Comparison of ENCODE assay signal across 9 cellular contexts in genomic region chr1:185439727-185440415, GRCh38.
DNase-seq lines count a peak whose midpoint lies in the region; ATAC-seq and TF ChIP-seq lines count a peak whose summit lies in the region.
"Had no signal": no experiment of that assay in that cellular context is flagged by ENCODE, and none has a peak within 500 bp of the region (broad histone marks: within the 10 kb centered on the region; RNA-seq: fewer than 3 reads in every experiment).

No MANE protein-coding gene starts in this region.

- DNase-seq in stimulated activated CD4-positive, alpha-beta T cell treated with anti-CD3 and anti-CD28 coated beads, Interleukin-12 subunit alpha, Interleukin-12 subunit beta, amount 100 ng/mL, for 48 hours (ENCODE audit: low read depth in 2 of 3, low spot score in 1 of 3): peak in 2 of 3 donors; percentile 17 to 24
- no peak for DNase-seq in stimulated activated CD4-positive, alpha-beta T cell treated with anti-CD3 and anti-CD28 coated beads, Interleukin-12 subunit alpha, Interleukin-12 subunit beta, amount 100 ng/mL, for 4 hours
- DNase-seq in RWPE1 (ENCODE audit: low spot score): peak; percentile 73
- peak; percentile 70 for DNase-seq in fibroblast of pulmonary artery (ENCODE audit: low read depth)
- DNase-seq in stomach: no peak
- DNase-seq in NCI-H510A (lab: John Stamatoyannopoulos, UW): no peak

- no peaks in the 10 kb centered on the region for H3K36me3 ChIP-seq in stomach

- H3K27ac Mint-ChIP-seq in stimulated activated memory B cell treated with anti-CD40 and anti-IgM and Interleukin-4, amounts not matched to agents 10 μg/mL and 1 μg/mL and 100 μg/mL, for 72 hours: no peak overlapping the region

- TF ChIP-seq CTCF in RWPE1 (conservative IDR thresholded peaks at IDR 0.05; ENCODE audit: low read depth): no peak
- no peak for TF ChIP-seq CTCF in fibroblast of pulmonary artery (IDR thresholded peaks at IDR 0.05; ENCODE audit: low read length, missing control alignments)
- no peak for TF ChIP-seq CTCF in stomach (IDR thresholded peaks at IDR 0.05)

- H3K9me3 Mint-ChIP-seq in stimulated activated memory B cell treated with anti-CD40 and anti-IgM and Interleukin-4, amounts not matched to agents 10 μg/mL and 1 μg/mL and 100 μg/mL, for 72 hours: no peaks in the 10 kb centered on the region
- H3K9me3 Mint-ChIP-seq: brain had no signal

- H3K27ac ChIP-seq in RWPE1 (no peak overlapping the region), stomach (peak overlapping the region in 1 of 5 donors; percentile 35)

- CTCF ChIA-PET in RWPE1 (lab: Yijun Ruan, JAX): interaction anchor here (0.6 to 0.8 kb wide), 2 partner anchors 207 to 373 kb away, joined by 3 to 4 read pairs; no protein-coding TSS in a partner anchor

- no peak overlapping the region for H3K4me3 ChIP-seq in fibroblast of pulmonary artery (replicated peaks; ENCODE audit: low read depth, low read length)
- H3K4me3 ChIP-seq in stomach: no peak overlapping the region

- WGBS in stomach, 5 donors: 61 to 75% (median 65%) methylated on average over 1 of the region's 1 CpG

- H3K27me3 ChIP-seq in stomach: no peaks in the 10 kb centered on the region

- POLR2A ChIA-PET in RWPE1 (lab: Yijun Ruan, JAX; ENCODE audit: low non-redundant PET): no interaction called here

- intact Hi-C loops in stomach (cut with DNase I; ENCODE audit: low total_unique reads): no loop called here

- no peaks in the 10 kb centered on the region for H3K9me3 ChIP-seq in stomach

- ATAC-seq in HG02852 (IDR thresholded peaks at IDR 0.05; ENCODE audit: unreplicated experiment): peak; percentile 85
- peak; percentile 83 for ATAC-seq in stimulated activated memory B cell treated with anti-CD40 and anti-IgM and Interleukin-4, amounts not matched to agents 10 μg/mL and 1 μg/mL and 100 μg/mL, for 72 hours

- H3K36me3 Mint-ChIP-seq in stimulated activated memory B cell treated with anti-CD40 and anti-IgM and Interleukin-4, amounts not matched to agents 10 μg/mL and 1 μg/mL and 100 μg/mL, for 72 hours: no peaks in the 10 kb centered on the region
- H3K36me3 Mint-ChIP-seq: brain had no signal

- no peaks in the 10 kb centered on the region for H3K4me1 Mint-ChIP-seq in stimulated activated memory B cell treated with anti-CD40 and anti-IgM and Interleukin-4, amounts not matched to agents 10 μg/mL and 1 μg/mL and 100 μg/mL, for 72 hours

- no peaks in the 10 kb centered on the region for H3K27me3 Mint-ChIP-seq in stimulated activated memory B cell treated with anti-CD40 and anti-IgM and Interleukin-4, amounts not matched to agents 10 μg/mL and 1 μg/mL and 100 μg/mL, for 72 hours
- H3K27me3 Mint-ChIP-seq: brain had no signal

- TF ChIP-seq POLR2A in stomach (IDR thresholded peaks at IDR 0.05): no peak

- H3K4me3 Mint-ChIP-seq in stimulated activated memory B cell treated with anti-CD40 and anti-IgM and Interleukin-4, amounts not matched to agents 10 μg/mL and 1 μg/mL and 100 μg/mL, for 72 hours: no peak overlapping the region
- H3K4me3 Mint-ChIP-seq: brain had no signal

- H3K4me1 ChIP-seq in stomach: peaks cover 3 to 17% (median 11%) of the 10 kb centered on the region in 4 donors

- TF ChIP-seq EP300 in stomach (IDR thresholded peaks at IDR 0.05): no peak

Comparison
In these comparisons a context has a peak if more than half of its experiments do, and no peak if none do; other contexts are left out.
1. DNase-seq: peak in stimulated activated CD4-positive, alpha-beta T cell treated with anti-CD3 and anti-CD28 coated beads, Interleukin-12 subunit alpha, Interleukin-12 subunit beta, amount 100 ng/mL, for 48 hours (2 of 3), RWPE1 (single experiment) and fibroblast of pulmonary artery (single experiment); none in stimulated activated CD4-positive, alpha-beta T cell treated with anti-CD3 and anti-CD28 coated beads, Interleukin-12 subunit alpha, Interleukin-12 subunit beta, amount 100 ng/mL, for 4 hours (single experiment), stomach (single experiment) and NCI-H510A (single experiment).